8 cellular contexts compared by ENCODE assay signal in the genomic region with DNA sequence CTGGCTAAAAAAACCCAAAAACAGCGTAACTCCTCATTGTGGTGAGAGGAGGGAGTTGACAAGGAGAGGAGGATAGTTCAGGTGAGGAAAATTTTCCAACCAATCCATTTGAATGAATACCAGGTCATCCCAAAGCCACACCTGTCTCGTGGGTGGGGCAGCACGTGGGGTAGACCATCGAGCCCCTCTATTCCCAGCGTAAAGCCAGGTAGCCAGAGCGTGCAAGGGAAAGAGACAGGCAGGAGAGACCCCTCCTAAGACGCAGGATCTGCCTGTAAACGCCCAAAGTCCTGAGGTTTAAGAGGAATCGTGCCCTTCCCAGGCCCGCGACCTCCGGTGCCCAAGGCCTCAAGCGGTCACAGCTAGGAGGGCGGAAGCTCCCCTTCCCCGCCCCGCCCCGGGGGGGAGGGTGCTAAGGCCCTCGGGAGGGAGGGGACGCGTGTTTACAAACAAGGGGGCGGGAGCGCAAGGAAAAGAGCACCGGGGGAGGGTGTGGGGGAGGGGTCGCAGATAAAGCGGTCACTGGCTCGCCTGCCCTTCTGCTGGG. TPM values are rescaled to one million over a fixed set of nuclear protein-coding genes. Genes with fewer than 3 reads are reported as not detected.
A peak's percentile ranks its signal among the peaks of the same experiment; 100 is the strongest.
DNase-seq lines count a peak whose midpoint lies in the region; ATAC-seq and TF ChIP-seq lines count a peak whose summit lies in the region.

No MANE protein-coding gene starts in this region.

- peaks cover 42 to 59% (median 53%) of the 10 kb centered on the region in 4 donors for H3K36me3 ChIP-seq in esophagus muscularis mucosa
- H3K36me3 ChIP-seq in testis (ENCODE audit: low read depth, missing control alignments), result no peaks in the 10 kb centered on the region

- H3K4me1 Mint-ChIP-seq in natural killer cell treated with Interleukin-12 subunit alpha and Interleukin-12 subunit beta and Interleukin-15 and Interleukin-18, amount 100 ng/mL, for 72 hours (ENCODE audit: low read depth in 2 of 2), result peaks cover 59 to 68% of the 10 kb centered on the region in 2 donors

- TF ChIP-seq EP300 in esophagus muscularis mucosa (IDR thresholded peaks at IDR 0.05), result no peak

- peak; percentile 41 for ATAC-seq in Right ventricle myocardium inferior
- peak; percentile 6 for ATAC-seq in HG03025 (IDR thresholded peaks at IDR 0.05; ENCODE audit: low FRiP score, unreplicated experiment)
- ATAC-seq in natural killer cell treated with Interleukin-12 subunit alpha and Interleukin-12 subunit beta and Interleukin-15 and Interleukin-18, amount 100 ng/mL, for 72 hours, result peak; percentile 66 to 71

- H3K4me1 ChIP-seq in esophagus muscularis mucosa (peaks cover 52 to 74% (median 65%) of the 10 kb centered on the region in 4 donors), testis (peaks cover 38% of the 10 kb centered on the region)

- 2% methylated on average over 14 of the region's 26 CpGs for WGBS in esophagus muscularis mucosa
- 1% methylated on average over 20 to 26 of the region's 26 CpGs for WGBS in testis, 2 donors

- peaks cover 46% of the 10 kb centered on the region for H3K36me3 Mint-ChIP-seq in natural killer cell treated with Interleukin-12 subunit alpha and Interleukin-12 subunit beta and Interleukin-15 and Interleukin-18, amount 100 ng/mL, for 72 hours

- H3K27me3 ChIP-seq in esophagus muscularis mucosa, result no peaks in the 10 kb centered on the region
- no peaks in the 10 kb centered on the region for H3K27me3 ChIP-seq in testis

- no peaks in the 10 kb centered on the region for H3K27me3 Mint-ChIP-seq in natural killer cell treated with Interleukin-12 subunit alpha and Interleukin-12 subunit beta and Interleukin-15 and Interleukin-18, amount 100 ng/mL, for 72 hours

- DNase-seq in Right ventricle myocardium inferior (ENCODE audit: missing footprints) (peak; percentile 89), cardiac septum (ENCODE audit: low spot score) (no peak), NCI-H774 (lab: John Stamatoyannopoulos, UW) (peak; percentile 74), esophagus muscularis mucosa (ENCODE audit: extremely low spot score) (no peak), testis (peak; percentile 83)
- DNase-seq in activated CD8-positive, alpha-beta memory T cell treated with anti-CD3 and anti-CD28 coated beads, Interleukin-2, amount 50 U/mL, for 48 hours, result peak; percentile 85
- peak; percentile 89 for DNase-seq in natural killer cell treated with Interleukin-12 subunit alpha and Interleukin-12 subunit beta and Interleukin-15 and Interleukin-18, amount 100 ng/mL, for 72 hours (ENCODE audit: low spot score)

- H3K4me3 Mint-ChIP-seq in natural killer cell treated with Interleukin-12 subunit alpha and Interleukin-12 subunit beta and Interleukin-15 and Interleukin-18, amount 100 ng/mL, for 72 hours, result peak overlapping the region; percentile 100

- intact Hi-C loops in Right ventricle myocardium inferior (cut with DNase I), result loop anchor here (2.0 to 10.0 kb wide), 3 partner anchors 49 to 1005 kb away; partner anchors contain the start of genes GPSM3 and PBX2
- intact Hi-C loops in cardiac septum (cut with DNase I), result loop anchor here (2.0 to 5.0 kb wide), 2 partner anchors 48 to 229 kb away; no protein-coding TSS in a partner anchor
- intact Hi-C loops in esophagus muscularis mucosa (cut with DNase I), result loop anchor here (5.0 kb wide), 1 partner anchor 37 kb away; no protein-coding TSS in a partner anchor
- intact Hi-C loops in testis (cut with DNase I; ENCODE audit: low total_unique reads), result loop anchor here (10.0 kb wide), 1 partner anchor 115 kb away; the partner anchor contains the start of genes TAPBP and ZBTB22

- no peak for TF ChIP-seq POLR2A in esophagus muscularis mucosa (IDR thresholded peaks at IDR 0.05; ENCODE audit: low read depth)
- TF ChIP-seq POLR2A in testis (IDR thresholded peaks at IDR 0.05), result no peak

- H3K27ac ChIP-seq in esophagus muscularis mucosa (replicated peaks in 1 of 4), result peak overlapping the region; percentile 90 to 97 (median 93)
- peak overlapping the region; percentile 91 to 94 for H3K27ac ChIP-seq in testis

- no peak for TF ChIP-seq CTCF in esophagus muscularis mucosa (IDR thresholded peaks at IDR 0.05)
- no peak for TF ChIP-seq CTCF in testis (IDR thresholded peaks at IDR 0.05)

- H3K9me3 Mint-ChIP-seq in natural killer cell treated with Interleukin-12 subunit alpha and Interleukin-12 subunit beta and Interleukin-15 and Interleukin-18, amount 100 ng/mL, for 72 hours, result no peaks in the 10 kb centered on the region

- peak overlapping the region; percentile 98 to 100 for H3K27ac Mint-ChIP-seq in natural killer cell treated with Interleukin-12 subunit alpha and Interleukin-12 subunit beta and Interleukin-15 and Interleukin-18, amount 100 ng/mL, for 72 hours

- H3K9me3 ChIP-seq in esophagus muscularis mucosa (no peaks in the 10 kb centered on the region), testis (no peaks in the 10 kb centered on the region)

- H3K4me3 ChIP-seq in esophagus muscularis mucosa (peak overlapping the region; percentile 76 to 84 (median 80)), testis (peak overlapping the region; percentile 82)

RNA-seq across cellular contexts. Expression of gene RXRB, which starts 0.7 kb away (rescaled TPM):
- total RNA-seq in Right ventricle myocardium inferior, result 39.3 TPM
- total RNA-seq in cardiac septum, result 33.5 TPM
- total RNA-seq in esophagus muscularis mucosa, result 10 to 100 TPM; 21.5 to 34.1 (median 32.2) TPM
- total RNA-seq in natural killer cell treated with Interleukin-12 subunit alpha and Interleukin-12 subunit beta and Interleukin-15 and Interleukin-18, amount 100 ng/mL, for 72 hours, result 10 to 100 TPM; 43.9 to 50.4 TPM
- total RNA-seq in testis, result 10 to 100 TPM; 42.9 to 47.3 TPM
- polyA plus RNA-seq in testis (ENCODE audit: insufficient read depth, low read depth, low replicate concordance), result 45.2 TPM

RNA-seq across cellular contexts. Expression of gene SLC39A7, which starts 0.9 kb away (rescaled TPM):
- total RNA-seq in Right ventricle myocardium inferior, result 55.4 TPM
- total RNA-seq in cardiac septum, result 62.4 TPM
- total RNA-seq in esophagus muscularis mucosa, result 10 to 100 TPM; 43.6 to 80.1 (median 62.3) TPM
- 100 to 1,000 TPM in 1 of 2 donors, 10 to 100 TPM in 1; 91.5 to 102 TPM for total RNA-seq in natural killer cell treated with Interleukin-12 subunit alpha and Interleukin-12 subunit beta and Interleukin-15 and Interleukin-18, amount 100 ng/mL, for 72 hours
- total RNA-seq in testis, result 10 to 100 TPM; 79.1 to 85.7 TPM
- 87.7 TPM for polyA plus RNA-seq in testis (ENCODE audit: insufficient read depth, low read depth, low replicate concordance)

RNA-seq across cellular contexts. Expression of gene HSD17B8, which starts 4.7 kb away (rescaled TPM):
- 25.0 TPM for total RNA-seq in Right ventricle myocardium inferior
- total RNA-seq in cardiac septum, result 9.9 TPM
- total RNA-seq in esophagus muscularis mucosa, result 10 to 100 TPM in 3 of 4 donors, 1 to 10 TPM in 1; 2.0 to 15.0 (median 12.9) TPM
- total RNA-seq in natural killer cell treated with Interleukin-12 subunit alpha and Interleukin-12 subunit beta and Interleukin-15 and Interleukin-18, amount 100 ng/mL, for 72 hours, result 1 to 10 TPM; 3.3 to 6.2 TPM
- 10 to 100 TPM; 25.4 to 26.3 TPM for total RNA-seq in testis
- 11.2 TPM for polyA plus RNA-seq in testis (ENCODE audit: insufficient read depth, low read depth, low replicate concordance)

RNA-seq across cellular contexts. Expression of gene COL11A2, which starts 7.5 kb away (rescaled TPM):
- total RNA-seq in Right ventricle myocardium inferior, result 1.1 TPM
- 1.7 TPM for total RNA-seq in cardiac septum
- total RNA-seq in esophagus muscularis mucosa, result 1 to 10 TPM in 1 of 4 donors, under 1 TPM in 2, not detected in 1; 0.17 to 1.1 (median 0.19) TPM
- 1 to 10 TPM; 1.1 to 1.3 TPM for total RNA-seq in natural killer cell treated with Interleukin-12 subunit alpha and Interleukin-12 subunit beta and Interleukin-15 and Interleukin-18, amount 100 ng/mL, for 72 hours
- 1 to 10 TPM; 8.6 to 8.8 TPM for total RNA-seq in testis
- 8.2 TPM for polyA plus RNA-seq in testis (ENCODE audit: insufficient read depth, low read depth, low replicate concordance)

RNA-seq across cellular contexts. Expression of gene RING1, which starts 8.5 kb away (rescaled TPM):
- total RNA-seq in Right ventricle myocardium inferior (27.7 TPM), cardiac septum (24.5 TPM), esophagus muscularis mucosa (10 to 100 TPM; 15.0 to 25.3 (median 20.6) TPM), testis (10 to 100 TPM; 36.2 to 38.0 TPM)
- 10 to 100 TPM; 31.1 to 35.5 TPM for total RNA-seq in natural killer cell treated with Interleukin-12 subunit alpha and Interleukin-12 subunit beta and Interleukin-15 and Interleukin-18, amount 100 ng/mL, for 72 hours
- 60.2 TPM for polyA plus RNA-seq in testis (ENCODE audit: insufficient read depth, low read depth, low replicate concordance)

Comparison
In these comparisons a context has a peak if more than half of its experiments do, and no peak if none do; other contexts are left out.
1. DNase-seq: peak in Right ventricle myocardium inferior (single experiment), NCI-H774 (single experiment), activated CD8-positive, alpha-beta memory T cell treated with anti-CD3 and anti-CD28 coated beads, Interleukin-2, amount 50 U/mL, for 48 hours (single experiment), natural killer cell treated with Interleukin-12 subunit alpha and Interleukin-12 subunit beta and Interleukin-15 and Interleukin-18, amount 100 ng/mL, for 72 hours (single experiment) and testis (single experiment); none in cardiac septum (single experiment) and esophagus muscularis mucosa (single experiment).
2. ATAC-seq: peak in every context shown above with its lines; median percentile 68 in natural killer cell treated with Interleukin-12 subunit alpha and Interleukin-12 subunit beta and Interleukin-15 and Interleukin-18, amount 100 ng/mL, for 72 hours; 41 in Right ventricle myocardium inferior; 6 in HG03025.